19 cellular contexts compared by ENCODE assay signal in genomic region chr5:153659337-153659736, GRCh38.
DNase-seq lines count a peak whose midpoint lies in the region; ATAC-seq and TF ChIP-seq lines count a peak whose summit lies in the region.
"Had no signal": no experiment of that assay in that cellular context is flagged by ENCODE, and none has a peak within 500 bp of the region (broad histone marks: within the 10 kb centered on the region; RNA-seq: fewer than 3 reads in every experiment).

No MANE protein-coding gene starts in this region.

- intact Hi-C loops in left cardiac atrium (cut with DNase I), result no loop called here
- intact Hi-C loops in Right ventricle myocardium inferior (cut with DNase I), result no loop called here
- intact Hi-C loops in adrenal gland (cut with DNase I), result no loop called here

- peaks cover 4% of the 10 kb centered on the region for H3K36me3 Mint-ChIP-seq in endothelial cell (ENCODE audit: low read depth, unreplicated experiment)

- no peaks in the 10 kb centered on the region for H3K9me3 ChIP-seq in adrenal gland (replicated peaks in 1 of 3)
- H3K9me3 ChIP-seq: A549, sigmoid colon, stomach had no signal

- H3K27me3 ChIP-seq in adrenal gland (no peaks in the 10 kb centered on the region), foreskin keratinocyte (no peaks in the 10 kb centered on the region)
- H3K27me3 ChIP-seq: sigmoid colon, stomach had no signal

- no peak for TF ChIP-seq POLR2A in adrenal gland (IDR thresholded peaks at IDR 0.05)

- peak; percentile 44 to 82 for ATAC-seq in left cardiac atrium
- no peak for ATAC-seq in Right ventricle myocardium inferior
- peak; percentile 50 for ATAC-seq in foreskin keratinocyte
- ATAC-seq in GM21381 (IDR thresholded peaks at IDR 0.05; ENCODE audit: unreplicated experiment), result no peak
- ATAC-seq: A549 had no signal

- H3K36me3 ChIP-seq in adrenal gland (replicated peaks in 1 of 2), result no peaks in the 10 kb centered on the region
- H3K36me3 ChIP-seq: sigmoid colon, stomach, WERI-Rb-1 had no signal

- H3K27ac ChIP-seq in adrenal gland (no peak overlapping the region), foreskin keratinocyte (no peak overlapping the region)
- H3K27ac ChIP-seq: A549, sigmoid colon, SK-N-MC, stomach, WERI-Rb-1 had no signal

- no peaks in the 10 kb centered on the region for H3K4me1 Mint-ChIP-seq in endothelial cell (ENCODE audit: unreplicated experiment)
- H3K4me1 Mint-ChIP-seq: nephron had no signal

- DNase-seq in left cardiac atrium (no peak), Right ventricle myocardium inferior (ENCODE audit: missing footprints) (no peak), adrenal gland (peak in 6 of 7 donors; percentile 51 to 68 (median 63)), foreskin keratinocyte (peak in 1 of 2 donors; percentile 18), endothelial cell (ENCODE audit: low spot score) (no peak)
- DNase-seq in stimulated activated CD4-positive, alpha-beta T cell treated with anti-CD3 and anti-CD28 coated beads, Interleukin-1b, Interleukin-23, amount 100 ng/mL, for 48 hours, result no peak
- DNase-seq in stimulated activated CD4-positive, alpha-beta T cell treated with anti-CD3 and anti-CD28 coated beads, Interleukin-4, amount 100 ng/mL, for 4 hours, result no peak
- DNase-seq: activated CD8-positive, alpha-beta memory T cell treated with anti-CD3 and anti-CD28 coated beads for 24 hours; activated gamma-delta T cell treated with Interleukin-2 at 50 U/mL for 16 hours; central memory CD4-positive, alpha-beta T cell; hypothalamus; NCI-H2227 treated with DMSO at 0.1 percent for 48 hours; sigmoid colon; stomach; WERI-Rb-1 had no signal

- H3K4me3 ChIP-seq in adrenal gland, result no peak overlapping the region
- H3K4me3 ChIP-seq: A549, sigmoid colon, SK-N-MC, stomach had no signal

- no peaks in the 10 kb centered on the region for H3K9me3 Mint-ChIP-seq in endothelial cell (ENCODE audit: unreplicated experiment)
- H3K9me3 Mint-ChIP-seq: nephron had no signal

- H3K4me1 ChIP-seq in adrenal gland (replicated peaks in 1 of 2), result peaks cover 0 to 4% of the 10 kb centered on the region in 2 donors
- no peaks in the 10 kb centered on the region for H3K4me1 ChIP-seq in foreskin keratinocyte
- H3K4me1 ChIP-seq: A549, sigmoid colon, stomach had no signal

- no peak overlapping the region for H3K27ac Mint-ChIP-seq in endothelial cell (ENCODE audit: unreplicated experiment)
- H3K27ac Mint-ChIP-seq: nephron had no signal

- 38 to 67% (median 43%) methylated on average over 1 of the region's 1 CpG for WGBS in adrenal gland, 4 donors

- no peak overlapping the region for H3K4me3 Mint-ChIP-seq in endothelial cell (ENCODE audit: unreplicated experiment)
- H3K4me3 Mint-ChIP-seq: nephron had no signal

- no peaks in the 10 kb centered on the region for H3K27me3 Mint-ChIP-seq in endothelial cell (ENCODE audit: unreplicated experiment)

- TF ChIP-seq CTCF in adrenal gland (IDR thresholded peaks at IDR 0.05) (no peak), foreskin keratinocyte (conservative IDR thresholded peaks at IDR 0.05) (no peak), endothelial cell (IDR thresholded peaks at IDR 0.05; ENCODE audit: unreplicated experiment) (no peak)

Comparison
In these comparisons a context has a peak if more than half of its experiments do, and no peak if none do; other contexts are left out.
1. ATAC-seq: peak in left cardiac atrium (2 of 2) and foreskin keratinocyte (single experiment); none in Right ventricle myocardium inferior (single experiment) and GM21381 (single experiment).
2. DNase-seq: peak in adrenal gland (6 of 7); none in left cardiac atrium (single experiment), Right ventricle myocardium inferior (single experiment), endothelial cell (single experiment), stimulated activated CD4-positive, alpha-beta T cell treated with anti-CD3 and anti-CD28 coated beads, Interleukin-1b, Interleukin-23, amount 100 ng/mL, for 48 hours (single experiment) and stimulated activated CD4-positive, alpha-beta T cell treated with anti-CD3 and anti-CD28 coated beads, Interleukin-4, amount 100 ng/mL, for 4 hours (0 of 2).